ENCODE assay signal across 2 cellular contexts in genomic region chr7:49187543-49188268, GRCh38.
TF ChIP-seq lines count a peak whose summit lies in the region.

No MANE protein-coding gene starts in this region.

TF ChIP-seq in SK-N-SH, 30 proteins besides CTCF, POLR2A, EP300 and RAD21 (continued from another document):
- TF ChIP-seq ZBTB33 (IDR thresholded peaks at IDR 0.05; ENCODE audit: borderline replicate concordance, low read depth) (no peak), POLR2AphosphoS5 (IDR thresholded peaks at IDR 0.05; ENCODE audit: low read depth, low read length) (no peak), FOXJ3 (CRISPR knock-in tag; IDR thresholded peaks at IDR 0.05) (no peak), JUND (IDR thresholded peaks at IDR 0.05) (no peak), RXRA (IDR thresholded peaks at IDR 0.05; ENCODE audit: borderline replicate concordance, low read depth) (no peak), TEAD4 (IDR thresholded peaks at IDR 0.05; ENCODE audit: borderline replicate concordance, insufficient read depth) (no peak)

TF ChIP-seq in SK-N-SH treated with all-trans-retinoic acid at 6 μM for 48 hours, 23 proteins besides CTCF, POLR2A, EP300 and RAD21 (continued from another document):
- TF ChIP-seq CSDC2 (CRISPR knock-in tag; IDR thresholded peaks at IDR 0.05) (no peak), ZFP3 (CRISPR knock-in tag; IDR thresholded peaks at IDR 0.05) (no peak), TSHZ2 (CRISPR knock-in tag; IDR thresholded peaks at IDR 0.05) (no peak), ESRRG (CRISPR knock-in tag; IDR thresholded peaks at IDR 0.05) (no peak)
TF ChIP-seq in SK-N-SH treated with all-trans-retinoic acid at 6 μM for 48 hours: peak in this region for 0.
